Comparison of ENCODE assay signal across 1 cellular context in genomic region chr20:45113865-45114264, GRCh38.
TF ChIP-seq lines count a peak whose summit lies in the region.

No MANE protein-coding gene starts in this region.

TF ChIP-seq in HepG2, 621 proteins besides CTCF, POLR2A, EP300 and RAD21:
- TF ChIP-seq ZNF282 (IDR thresholded peaks at IDR 0.05; ENCODE audit: partially characterized antibody): no peak
- peak; percentile 74 for TF ChIP-seq ZMYM3 (CRISPR knock-in tag; IDR thresholded peaks at IDR 0.05)
- peak; percentile 96 for TF ChIP-seq ZNF629 (CRISPR knock-in tag; conservative IDR thresholded peaks at IDR 0.05)
